25 cellular contexts compared by ENCODE assay signal in genomic region chr6:13511913-13512717, GRCh38. TPM values are rescaled to one million over a fixed set of nuclear protein-coding genes. Genes with fewer than 3 reads are reported as not detected.
DNase-seq lines count a peak whose midpoint lies in the region; ATAC-seq, FAIRE-seq and TF ChIP-seq lines count a peak whose summit lies in the region.
"Had no signal": no experiment of that assay in that cellular context is flagged by ENCODE, and none has a peak within 500 bp of the region (broad histone marks: within the 10 kb centered on the region; RNA-seq: fewer than 3 reads in every experiment).

No MANE protein-coding gene starts in this region.

- no peak for FAIRE-seq in small intestine (lab: Jason Lieb, UNC)
- FAIRE-seq: H54 had no signal

- no peak overlapping the region for H3K4me3 Mint-ChIP-seq in nephron progenitor cell
- H3K4me3 Mint-ChIP-seq: activated naive CD8-positive, alpha-beta T cell; CD14-positive monocyte; effector memory CD8-positive, alpha-beta T cell had no signal

- no peak overlapping the region for H3K27ac Mint-ChIP-seq in nephron progenitor cell
- H3K27ac Mint-ChIP-seq: activated naive CD8-positive, alpha-beta T cell; activated T-helper 2 cell treated with anti-CD3 and anti-CD28 coated beads, Interferon-gamma antibody, Interleukin-2, Interleukin-4, amounts not matched to agents 10 μg/mL and 5 μg/mL and 100 μg/mL, durations not matched to agents 14 hours and 24 hours and 36 hours; CD14-positive monocyte; effector memory CD8-positive, alpha-beta T cell had no signal

- no peak overlapping the region for H3K9ac ChIP-seq in liver (ENCODE audit: low read depth in 1 of 2, low read length in 2 of 2)

- H3K9me3 Mint-ChIP-seq in nephron progenitor cell = peaks cover 24% of the 10 kb centered on the region
- H3K9me3 Mint-ChIP-seq: activated T-helper 2 cell treated with anti-CD3 and anti-CD28 coated beads, Interferon-gamma antibody, Interleukin-2, Interleukin-4, amounts not matched to agents 10 μg/mL and 5 μg/mL and 100 μg/mL, durations not matched to agents 14 hours and 24 hours and 36 hours; effector memory CD8-positive, alpha-beta T cell had no signal

- intact Hi-C loops in body of pancreas (cut with DNase I) (no loop called here), heart left ventricle (cut with DNase I) (no loop called here)

- H3K27ac ChIP-seq in body of pancreas = no peak overlapping the region
- peak overlapping the region in 3 of 12 donors; percentile 26 to 35 (median 28) for H3K27ac ChIP-seq in heart left ventricle
- peak overlapping the region in 1 of 2 donors; percentile 6 for H3K27ac ChIP-seq in liver (ENCODE audit: low read depth in 1 of 2, low read length in 2 of 2)
- H3K27ac ChIP-seq in small intestine (ENCODE audit: low read depth in 1 of 2, low read length in 1 of 2) = peak overlapping the region; percentile 45 to 50
- H3K27ac ChIP-seq: esophagus squamous epithelium, RWPE1, uterus had no signal

- peak; percentile 43 to 68 for TF ChIP-seq RAD21 in liver (IDR thresholded peaks at IDR 0.05)

- H3K4me3 ChIP-seq in body of pancreas (no peak overlapping the region), heart left ventricle (peak overlapping the region in 1 of 12 donors; percentile 20), liver (ENCODE audit: low read depth in 1 of 3, low read length in 3 of 3) (no peak overlapping the region), small intestine (ENCODE audit: low read depth in 1 of 2, low read length in 2 of 2) (no peak overlapping the region)
- H3K4me3 ChIP-seq: esophagus squamous epithelium, uterus had no signal

- no peak for TF ChIP-seq CTCF in body of pancreas (IDR thresholded peaks at IDR 0.05)
- TF ChIP-seq CTCF in heart left ventricle (IDR thresholded peaks at IDR 0.05) = no peak
- no peak for TF ChIP-seq CTCF in liver (IDR thresholded peaks at IDR 0.05; ENCODE audit: low read depth, low read length, missing input control)
- TF ChIP-seq CTCF in nephron progenitor cell (IDR thresholded peaks at IDR 0.05) = no peak

- ATAC-seq in body of pancreas = no peak
- peak in 3 of 4 donors; percentile 53 to 71 (median 60) for ATAC-seq in heart left ventricle
- ATAC-seq in HG03097 (IDR thresholded peaks at IDR 0.05; ENCODE audit: low FRiP score, unreplicated experiment) = no peak
- ATAC-seq: effector memory CD8-positive, alpha-beta T cell had no signal

- H3K4me1 ChIP-seq in body of pancreas (peaks cover 4% of the 10 kb centered on the region), heart left ventricle (peaks cover 0 to 41% (median 14%) of the 10 kb centered on the region in 12 donors), liver (ENCODE audit: control insufficient read depth in 4 of 4, insufficient read depth in 4 of 4, low read length in 3 of 4) (peaks cover 0 to 9% (median 5%) of the 10 kb centered on the region in 4 donors), small intestine (ENCODE audit: control insufficient read depth in 2 of 2, insufficient read depth in 1 of 2, low read depth in 1 of 2, low read length in 1 of 2) (no peaks in the 10 kb centered on the region)
- H3K4me1 ChIP-seq: uterus had no signal

- H3K9me3 ChIP-seq in body of pancreas (no peaks in the 10 kb centered on the region), heart left ventricle (no peaks in the 10 kb centered on the region), liver (ENCODE audit: control insufficient read depth in 4 of 4, low read length in 3 of 4) (no peaks in the 10 kb centered on the region), small intestine (ENCODE audit: control insufficient read depth, low read depth) (no peaks in the 10 kb centered on the region)
- H3K9me3 ChIP-seq: esophagus squamous epithelium, uterus had no signal

- TF ChIP-seq POLR2A in body of pancreas (IDR thresholded peaks at IDR 0.05) (no peak), heart left ventricle (IDR thresholded peaks at IDR 0.05) (no peak)

- peak in 3 of 4 donors; percentile 23 to 35 (median 32) for DNase-seq in body of pancreas
- DNase-seq in heart left ventricle = peak in 4 of 5 donors; percentile 45 to 72 (median 54)
- DNase-seq in small intestine = peak; percentile 94
- no peak for DNase-seq in nephron progenitor cell
- DNase-seq in D341Med (ENCODE audit: low spot score) = no peak
- no peak for DNase-seq in putamen (ENCODE audit: low spot score)
- DNase-seq: activated CD4-positive, alpha-beta T cell treated with anti-CD3 and anti-CD28 coated beads, Interleukin-2, amount 50 U/mL, for 48 hours; activated CD4-positive, CD25-positive, alpha-beta regulatory T cell; activated CD8-positive, alpha-beta memory T cell treated with anti-CD3 and anti-CD28 coated beads, Interleukin-2, amount 50 U/mL, for 48 hours; DMS153; effector memory CD8-positive, alpha-beta T cell; esophagus squamous epithelium; NCI-H1436 treated with DMSO at 0.1 percent for 48 hours; NCI-H524 treated with DMSO at 0.1 percent for 48 hours; stimulated activated CD8-positive, alpha-beta memory T cell treated with anti-CD3 and anti-CD28 coated beads, Interleukin-4, amount 100 ng/mL, for 48 hours; T-helper 9 cell had no signal

- H3K27me3 ChIP-seq in body of pancreas (no peaks in the 10 kb centered on the region), heart left ventricle (no peaks in the 10 kb centered on the region), liver (ENCODE audit: control insufficient read depth in 4 of 4, insufficient read depth in 4 of 4, low read length in 3 of 4) (no peaks in the 10 kb centered on the region), small intestine (ENCODE audit: control insufficient read depth in 2 of 2, insufficient read depth in 2 of 2, low read length in 2 of 2) (no peaks in the 10 kb centered on the region)
- H3K27me3 ChIP-seq: esophagus squamous epithelium, uterus had no signal

- no peaks in the 10 kb centered on the region for H3K36me3 ChIP-seq in body of pancreas (replicated peaks in 1 of 2; ENCODE audit: insufficient read depth in 1 of 2, low read depth in 2 of 2)
- no peaks in the 10 kb centered on the region for H3K36me3 ChIP-seq in heart left ventricle
- H3K36me3 ChIP-seq in liver (ENCODE audit: control insufficient read depth in 4 of 4, insufficient read depth in 3 of 4, low read depth in 1 of 4, low read length in 3 of 4) = no peaks in the 10 kb centered on the region
- no peaks in the 10 kb centered on the region for H3K36me3 ChIP-seq in small intestine (ENCODE audit: control insufficient read depth in 2 of 2, insufficient read depth in 2 of 2, low read length in 2 of 2)
- H3K36me3 ChIP-seq: esophagus squamous epithelium, uterus had no signal

- no peaks in the 10 kb centered on the region for H3K36me3 Mint-ChIP-seq in nephron progenitor cell (ENCODE audit: low read depth)
- H3K36me3 Mint-ChIP-seq: activated naive CD8-positive, alpha-beta T cell; CD14-positive monocyte had no signal

- H3K4me1 Mint-ChIP-seq in nephron progenitor cell = peaks cover 16% of the 10 kb centered on the region

- 79% methylated on average over 29 to 33 of the region's 33 CpGs for WGBS in body of pancreas, 2 donors
- WGBS in heart left ventricle, 4 donors = 74 to 89% (median 80%) methylated on average over 25 to 33 of the region's 33 CpGs
- WGBS in liver = 74% methylated on average over 33 of the region's 33 CpGs
- WGBS in small intestine, 3 donors = 69 to 83% (median 82%) methylated on average over 33 of the region's 33 CpGs

- peaks cover 3% of the 10 kb centered on the region for H3K27me3 Mint-ChIP-seq in nephron progenitor cell (ENCODE audit: low read depth, poor library complexity)
- H3K27me3 Mint-ChIP-seq: activated naive CD8-positive, alpha-beta T cell had no signal

TF ChIP-seq in liver, 16 proteins besides CTCF, POLR2A, EP300 and RAD21 (continues in another document):
- no peak for TF ChIP-seq TAF1 (conservative IDR thresholded peaks at IDR 0.05)
- TF ChIP-seq ZBTB33 (IDR thresholded peaks at IDR 0.05) = no peak
- TF ChIP-seq RXRA (IDR thresholded peaks at IDR 0.05) = peak; percentile 40 to 56
- TF ChIP-seq HNF4A (conservative IDR thresholded peaks at IDR 0.05) = peak; percentile 58 to 80
- no peak for TF ChIP-seq GABPA (IDR thresholded peaks at IDR 0.05 in 1 of 2, conservative IDR thresholded peaks at IDR 0.05 in 1 of 2)
- TF ChIP-seq FOXA2 (IDR thresholded peaks at IDR 0.05) = no peak
- peak; percentile 67 for TF ChIP-seq SP1 (IDR thresholded peaks at IDR 0.05)
- TF ChIP-seq EGR1 (IDR thresholded peaks at IDR 0.05; ENCODE audit: low read depth in 2 of 2) = no peak
- peak; percentile 94 for TF ChIP-seq NR2F2 (IDR thresholded peaks at IDR 0.05)
- no peak for TF ChIP-seq JUND (IDR thresholded peaks at IDR 0.05)
- TF ChIP-seq HNF4G (IDR thresholded peaks at IDR 0.05) = peak; percentile 29

RNA-seq across cellular contexts. Expression of gene GFOD1, which starts 24.7 kb away (rescaled TPM):
- total RNA-seq in body of pancreas = 1 to 10 TPM; 4.3 to 5.2 TPM
- total RNA-seq in heart left ventricle = 10 to 100 TPM; 25.0 to 65.8 (median 41.9) TPM
- 10 to 100 TPM; 16.2 to 41.5 TPM for polyA plus RNA-seq in heart left ventricle
- 10 to 100 TPM in 1 of 2 donors, 1 to 10 TPM in 1; 7.4 to 16.8 TPM for total RNA-seq in liver
- polyA plus RNA-seq in liver = 1 to 10 TPM; 2.6 TPM
- 1 to 10 TPM; 1.1 to 7.3 (median 1.9) TPM for polyA plus RNA-seq in small intestine
- total RNA-seq: G401 had no signal

Comparison
In these comparisons a context has a peak if more than half of its experiments do, and no peak if none do; other contexts are left out.
1. ATAC-seq: peak in heart left ventricle (3 of 4); none in body of pancreas (single experiment) and HG03097 (single experiment).
2. DNase-seq: peak in body of pancreas (3 of 4), heart left ventricle (4 of 5) and small intestine (single experiment); none in nephron progenitor cell (single experiment), D341Med (single experiment) and putamen (single experiment).
3. H3K27ac ChIP-seq: peak in small intestine (2 of 2); none in body of pancreas (0 of 4).